Comparison of ENCODE assay signal across 14 cellular contexts in genomic region chr16:78212674-78213073, GRCh38.
A peak's percentile ranks its signal among the peaks of the same experiment; 100 is the strongest.
DNase-seq lines count a peak whose midpoint lies in the region; ATAC-seq, FAIRE-seq and TF ChIP-seq lines count a peak whose summit lies in the region.
"Had no signal": no experiment of that assay in that cellular context is flagged by ENCODE, and none has a peak within 500 bp of the region (broad histone marks: within the 10 kb centered on the region; RNA-seq: fewer than 3 reads in every experiment).

No MANE protein-coding gene starts in this region.

- dilution Hi-C loops in mammary epithelial cell (cut with HindIII; ENCODE audit: low sequenced_read_pairs) (no loop called here), keratinocyte (cut with MboI; ENCODE audit: extremely low pct_ligation_motif_present, low sequenced_read_pairs) (no loop called here)

- no peak for ATAC-seq in HepG2
- ATAC-seq in right lobe of liver: no peak
- no peak for ATAC-seq in Right ventricle myocardium superior (ENCODE audit: poor library complexity)
- ATAC-seq in GM21717 (IDR thresholded peaks at IDR 0.05; ENCODE audit: unreplicated experiment): no peak
- ATAC-seq in left colon: no peak
- ATAC-seq: CD8-positive, alpha-beta T cell had no signal

- DNase-seq in HepG2 (ENCODE audit: low spot score): no peak
- DNase-seq in right lobe of liver: no peak
- DNase-seq in mammary epithelial cell: no peak
- no peak for DNase-seq in keratinocyte (ENCODE audit: low read depth, low spot score)
- no peak for DNase-seq in Right ventricle myocardium superior
- no peak for DNase-seq in NCI-H226
- DNase-seq in left colon: no peak
- DNase-seq: CD8-positive, alpha-beta T cell; DMS 273 treated with DMSO at 0.1 percent for 48 hours; GM23248 had no signal

- H3K9ac ChIP-seq in HepG2 (ENCODE audit: insufficient read depth, low read depth, low read length): no peak overlapping the region
- no peak overlapping the region for H3K9ac ChIP-seq in mammary epithelial cell (ENCODE audit: insufficient read depth, low read length)
- peak overlapping the region; percentile 4 for H3K9ac ChIP-seq in keratinocyte (ENCODE audit: control insufficient read depth, extremely low read depth, insufficient read depth, low read length)
- H3K9ac ChIP-seq: GM23248 had no signal

- H3K27me3 ChIP-seq in HepG2 (ENCODE audit: control insufficient read depth in 1 of 2, insufficient read depth in 2 of 2, low read length in 2 of 2) (no peaks in the 10 kb centered on the region), right lobe of liver (no peaks in the 10 kb centered on the region), mammary epithelial cell (ENCODE audit: insufficient read depth, low read length) (no peaks in the 10 kb centered on the region), keratinocyte (ENCODE audit: control insufficient read depth, extremely low read depth, insufficient read depth, low read length) (no peaks in the 10 kb centered on the region)

- 95% methylated on average over 7 of the region's 7 CpGs for WGBS in HepG2 (ENCODE audit: low lambda C conversion rate)
- 86% methylated on average over 7 of the region's 7 CpGs for WGBS in right lobe of liver (ENCODE audit: insufficient coverage, low coverage, low lambda C conversion rate, missing lambda C conversion rate)
- 93% methylated on average over 7 of the region's 7 CpGs for WGBS in mammary epithelial cell (ENCODE audit: low coverage, missing lambda C conversion rate)

- no peak for TF ChIP-seq CTCF in HepG2 (CRISPR knock-in tag; IDR thresholded peaks at IDR 0.05)
- no peak for TF ChIP-seq CTCF in right lobe of liver (IDR thresholded peaks at IDR 0.05)
- TF ChIP-seq CTCF in mammary epithelial cell (conservative IDR thresholded peaks at IDR 0.05 in 1 of 2, IDR thresholded peaks at IDR 0.05 in 1 of 2; ENCODE audit: extremely low read depth in 1 of 2, insufficient read depth in 1 of 2, low read depth in 1 of 2, low read length in 2 of 2): no peak
- TF ChIP-seq CTCF in keratinocyte (optimal IDR thresholded peaks at IDR 0.05 in 1 of 3, IDR thresholded peaks at IDR 0.05 in 1 of 3, conservative IDR thresholded peaks at IDR 0.05 in 1 of 3; ENCODE audit: extremely low read depth in 1 of 3, insufficient read depth in 2 of 3, low read length in 3 of 3): no peak

- TF ChIP-seq POLR2A in HepG2 (IDR thresholded peaks at IDR 0.05; ENCODE audit: insufficient read depth in 1 of 2, low read depth in 2 of 2, low read length in 2 of 2) (no peak), right lobe of liver (IDR thresholded peaks at IDR 0.05) (no peak)

- no peak overlapping the region for H3K27ac ChIP-seq in HepG2 (ENCODE audit: extremely low read length, insufficient read depth, low read length)
- H3K27ac ChIP-seq in right lobe of liver: no peak overlapping the region
- peak overlapping the region; percentile 85 for H3K27ac ChIP-seq in mammary epithelial cell (ENCODE audit: insufficient read depth, low read depth, low read length)
- H3K27ac ChIP-seq in keratinocyte (ENCODE audit: control insufficient read depth, insufficient read depth, low read length): peak overlapping the region; percentile 65
- H3K27ac ChIP-seq: 22Rv1, GM23248 had no signal

- H2AFZ ChIP-seq in HepG2 (ENCODE audit: low read length): no peak overlapping the region
- H2AFZ ChIP-seq in mammary epithelial cell (ENCODE audit: low read depth, low read length): peak overlapping the region; percentile 31
- H2AFZ ChIP-seq in keratinocyte (ENCODE audit: control insufficient read depth, low read length): no peak overlapping the region
- H2AFZ ChIP-seq: GM23248 had no signal

- in situ Hi-C loops in HepG2 (cut with HindIII; ENCODE audit: extremely low pct_ligation_motif_present, low pct_unique_long_range_greater_than_20kb): no loop called here
- in situ Hi-C loops in mammary epithelial cell (cut with MboI; ENCODE audit: low sequenced_read_pairs in 2 of 2): no loop called here

- no peaks in the 10 kb centered on the region for H3K9me1 ChIP-seq in keratinocyte (ENCODE audit: control insufficient read depth, extremely low read depth, insufficient read depth, low read length)

- H3K4me1 ChIP-seq in HepG2 (ENCODE audit: insufficient read depth, low read length) (peaks cover 23% of the 10 kb centered on the region), right lobe of liver (no peaks in the 10 kb centered on the region), mammary epithelial cell (ENCODE audit: insufficient read depth, low read length) (peaks cover 39% of the 10 kb centered on the region), keratinocyte (ENCODE audit: control insufficient read depth, extremely low read depth, insufficient read depth, low read length) (peaks cover 38% of the 10 kb centered on the region)

- no peak for TF ChIP-seq EP300 in HepG2 (IDR thresholded peaks at IDR 0.05; ENCODE audit: low read depth in 2 of 2, low read length in 2 of 2)
- TF ChIP-seq EP300 in HepG2 (CRISPR knock-in tag; IDR thresholded peaks at IDR 0.05; ENCODE audit: borderline replicate concordance): no peak

- POLR2A ChIA-PET in HepG2 (lab: Yijun Ruan, JAX): no interaction called here

- H3K9me3 ChIP-seq in HepG2 (ENCODE audit: low read length): no peaks in the 10 kb centered on the region
- H3K9me3 ChIP-seq in right lobe of liver: no peaks in the 10 kb centered on the region
- no peaks in the 10 kb centered on the region for H3K9me3 ChIP-seq in mammary epithelial cell (replicated peaks; ENCODE audit: insufficient read depth, low read length)
- H3K9me3 ChIP-seq in keratinocyte (ENCODE audit: control insufficient read depth, low read depth, low read length): no peaks in the 10 kb centered on the region

- H3K4me3 ChIP-seq in HepG2 (replicated peaks in 1 of 3; ENCODE audit: insufficient read depth in 1 of 3, low read depth in 2 of 3, low read length in 3 of 3): no peak overlapping the region
- no peak overlapping the region for H3K4me3 ChIP-seq in right lobe of liver
- H3K4me3 ChIP-seq in mammary epithelial cell (replicated peaks in 1 of 3; ENCODE audit: insufficient read depth in 1 of 3, low read depth in 2 of 3, low read length in 3 of 3): no peak overlapping the region
- H3K4me3 ChIP-seq in keratinocyte (ENCODE audit: control insufficient read depth in 2 of 3, extremely low read depth in 1 of 3, insufficient read depth in 2 of 3, low read depth in 1 of 3, low read length in 3 of 3): no peak overlapping the region
- H3K4me3 ChIP-seq: GM23248 had no signal

- no peak overlapping the region for H3K4me2 ChIP-seq in HepG2 (ENCODE audit: low read depth, low read length)
- H3K4me2 ChIP-seq in mammary epithelial cell (ENCODE audit: insufficient read depth, low read depth, low read length): peak overlapping the region; percentile 57
- H3K4me2 ChIP-seq in keratinocyte (ENCODE audit: control insufficient read depth, extremely low read depth, insufficient read depth, low read depth, low read length): peak overlapping the region; percentile 42

- H4K20me1 ChIP-seq in HepG2 (ENCODE audit: insufficient read depth, low read length) (no peaks in the 10 kb centered on the region), mammary epithelial cell (ENCODE audit: insufficient read depth, low read length) (no peaks in the 10 kb centered on the region), keratinocyte (ENCODE audit: control insufficient read depth, extremely low read depth, insufficient read depth, low read length) (no peaks in the 10 kb centered on the region)

- CTCF ChIA-PET in HepG2 (lab: Yijun Ruan, JAX; ENCODE audit: low intra/inter-chr PET ratio, low total read pairs) (no interaction called here), mammary epithelial cell (lab: Charles Lee; ENCODE audit: low non-redundant PET) (no interaction called here)

- intact Hi-C loops in HepG2 (cut with micrococcal nuclease; ENCODE audit: unreplicated experiment): no loop called here
- intact Hi-C loops in right lobe of liver (cut with DNase I): no loop called here
- intact Hi-C loops in mammary epithelial cell (cut with micrococcal nuclease): loop anchor here (2.0 kb wide), 1 partner anchor 22 kb away; no protein-coding TSS in a partner anchor
- intact Hi-C loops in Right ventricle myocardium superior (cut with DNase I): no loop called here
- intact Hi-C loops in left colon (cut with DNase I, micrococcal nuclease): no loop called here

- no peak for TF ChIP-seq RAD21 in HepG2 (CRISPR knock-in tag; IDR thresholded peaks at IDR 0.05)

- no peaks in the 10 kb centered on the region for H3K79me2 ChIP-seq in HepG2 (ENCODE audit: insufficient read depth, low read length)
- H3K79me2 ChIP-seq in mammary epithelial cell (ENCODE audit: insufficient read depth, low read length): no peaks in the 10 kb centered on the region
- no peaks in the 10 kb centered on the region for H3K79me2 ChIP-seq in keratinocyte (ENCODE audit: control insufficient read depth, insufficient read depth, low read length)

- no peaks in the 10 kb centered on the region for H3K36me3 ChIP-seq in HepG2 (replicated peaks in 1 of 2; ENCODE audit: control insufficient read depth in 1 of 2, insufficient read depth in 2 of 2, low read length in 2 of 2)
- H3K36me3 ChIP-seq in right lobe of liver: no peaks in the 10 kb centered on the region
- H3K36me3 ChIP-seq in mammary epithelial cell (ENCODE audit: insufficient read depth, low read length): no peaks in the 10 kb centered on the region
- H3K36me3 ChIP-seq in keratinocyte (ENCODE audit: control insufficient read depth in 2 of 2, extremely low read depth in 1 of 2, insufficient read depth in 2 of 2, low read length in 2 of 2): no peaks in the 10 kb centered on the region

- FAIRE-seq in HepG2 (lab: Jason Lieb, UNC) (no peak), keratinocyte (lab: Jason Lieb, UNC) (no peak)
- FAIRE-seq: GM18507, H54 had no signal

- no TSS peak for BruUV-seq in HepG2 (replicated peaks; lab: Mats Ljungman, UMichigan)
- BruUV-seq in mammary epithelial cell (replicated peaks; lab: Mats Ljungman, UMichigan): no TSS peak

TF ChIP-seq in HepG2, 621 proteins besides CTCF, POLR2A, EP300 and RAD21 (continues in another document):
- TF ChIP-seq PRMT3 (CRISPR knock-in tag; IDR thresholded peaks at IDR 0.05; ENCODE audit: borderline replicate concordance, low read depth) (no peak), ZFP37 (CRISPR knock-in tag; IDR thresholded peaks at IDR 0.05; ENCODE audit: borderline replicate concordance) (no peak), RBAK (CRISPR knock-in tag; IDR thresholded peaks at IDR 0.05) (peak; percentile 92)

Comparison
In these comparisons a context has a peak if more than half of its experiments do, and no peak if none do; other contexts are left out.
1. H3K27ac ChIP-seq: peak in mammary epithelial cell (single experiment) and keratinocyte (single experiment); none in HepG2 (single experiment) and right lobe of liver (0 of 3).